19 cellular contexts compared by ENCODE assay signal in genomic region chr19:3340340-3340739, GRCh38. TPM values are rescaled to one million over a fixed set of nuclear protein-coding genes. Genes with fewer than 3 reads are reported as not detected.
A peak's percentile ranks its signal among the peaks of the same experiment; 100 is the strongest.
DNase-seq lines count a peak whose midpoint lies in the region; ATAC-seq, FAIRE-seq and TF ChIP-seq lines count a peak whose summit lies in the region.
"Had no signal": no experiment of that assay in that cellular context is flagged by ENCODE, and none has a peak within 500 bp of the region (broad histone marks: within the 10 kb centered on the region; RNA-seq: fewer than 3 reads in every experiment).

No MANE protein-coding gene starts in this region.

- no peak overlapping the region for H3K4me2 ChIP-seq in A549
- H3K4me2 ChIP-seq in BLaER1 treated with 17β-estradiol and CSF1 and Interleukin-3, amounts not matched to agents 10 nM and 100 nM: peak overlapping the region in 6 of 11 experiments; percentile 3 to 47 (median 30); a peak in 7 of 22 replicates
- H3K4me2 ChIP-seq: KMS-11, SK-N-SH had no signal

- no peaks in the 10 kb centered on the region for H3K36me3 Mint-ChIP-seq in naive thymus-derived CD4-positive, alpha-beta T cell
- H3K36me3 Mint-ChIP-seq in osteocyte (ENCODE audit: unreplicated experiment): no peaks in the 10 kb centered on the region
- H3K36me3 Mint-ChIP-seq: CD4-positive, CD25-positive, alpha-beta regulatory T cell had no signal

- TF ChIP-seq RAD21 in A549 (conservative IDR thresholded peaks at IDR 0.05 in 1 of 2, IDR thresholded peaks at IDR 0.05 in 1 of 2): no peak

- CTCF ChIA-PET in A549 (lab: Yijun Ruan, JAX): interaction anchor here (1.4 to 1.8 kb wide), 4 partner anchors 10 to 133 kb away, joined by 3 to 7 read pairs (median 4); no protein-coding TSS in a partner anchor
- CTCF ChIA-PET in naive thymus-derived CD4-positive, alpha-beta T cell (lab: Charles Lee): interaction anchor here (1.5 kb wide), 1 partner anchor 89 kb away, joined by 5 read pairs; no protein-coding TSS in a partner anchor

- no peak for FAIRE-seq in A549 (lab: Jason Lieb, UNC)
- FAIRE-seq: RCC 7860 had no signal

- TF ChIP-seq CTCF in A549 (IDR thresholded peaks at IDR 0.05): no peak
- no peak for TF ChIP-seq CTCF in ascending aorta (IDR thresholded peaks at IDR 0.05)
- TF ChIP-seq CTCF in osteocyte (IDR thresholded peaks at IDR 0.05): no peak
- TF ChIP-seq CTCF in foreskin keratinocyte (conservative IDR thresholded peaks at IDR 0.05): no peak

- no peaks in the 10 kb centered on the region for H3K9me3 ChIP-seq in A549
- no peaks in the 10 kb centered on the region for H3K9me3 ChIP-seq in BLaER1 treated with 17β-estradiol and CSF1 and Interleukin-3, amounts not matched to agents 10 nM and 100 nM (replicated peaks in 1 of 11)
- H3K9me3 ChIP-seq in ascending aorta: no peaks in the 10 kb centered on the region
- H3K9me3 ChIP-seq in naive thymus-derived CD4-positive, alpha-beta T cell (ENCODE audit: control insufficient read depth in 2 of 3, low read length in 3 of 3): no peaks in the 10 kb centered on the region
- H3K9me3 ChIP-seq: SK-N-SH had no signal

- no peaks in the 10 kb centered on the region for H3K36me3 ChIP-seq in BLaER1 treated with 17β-estradiol and CSF1 and Interleukin-3, amounts not matched to agents 10 nM and 100 nM
- no peaks in the 10 kb centered on the region for H3K36me3 ChIP-seq in ascending aorta
- no peaks in the 10 kb centered on the region for H3K36me3 ChIP-seq in naive thymus-derived CD4-positive, alpha-beta T cell (ENCODE audit: control insufficient read depth in 2 of 3, insufficient read depth in 3 of 3, low read length in 3 of 3)

- TF ChIP-seq POLR2A in A549 (IDR thresholded peaks at IDR 0.05; ENCODE audit: low read length): no peak

- H3K9me3 Mint-ChIP-seq in naive thymus-derived CD4-positive, alpha-beta T cell: no peaks in the 10 kb centered on the region
- no peaks in the 10 kb centered on the region for H3K9me3 Mint-ChIP-seq in osteocyte (ENCODE audit: unreplicated experiment)
- H3K9me3 Mint-ChIP-seq: CD4-positive, CD25-positive, alpha-beta regulatory T cell had no signal

- peak overlapping the region in 2 of 11 experiments; percentile 13 to 25; a peak in 2 of 22 replicates for H3K9ac ChIP-seq in BLaER1 treated with 17β-estradiol and CSF1 and Interleukin-3, amounts not matched to agents 10 nM and 100 nM
- H3K9ac ChIP-seq: KMS-11, SK-N-SH had no signal

- TF ChIP-seq EP300 in A549 (IDR thresholded peaks at IDR 0.05): no peak

- H3K27me3 ChIP-seq in BLaER1 treated with 17β-estradiol and CSF1 and Interleukin-3, amounts not matched to agents 10 nM and 100 nM: no peaks in the 10 kb centered on the region
- H3K27me3 ChIP-seq in ascending aorta: no peaks in the 10 kb centered on the region
- H3K27me3 ChIP-seq in naive thymus-derived CD4-positive, alpha-beta T cell (ENCODE audit: control insufficient read depth in 2 of 2, insufficient read depth in 2 of 2, low read length in 2 of 2): no peaks in the 10 kb centered on the region
- H3K27me3 ChIP-seq in foreskin keratinocyte: peaks cover 4% of the 10 kb centered on the region

- intact Hi-C loops in ascending aorta (cut with DNase I): no loop called here
- intact Hi-C loops in naive thymus-derived CD4-positive, alpha-beta T cell (cut with micrococcal nuclease): no loop called here

- POLR2A ChIA-PET in A549 (lab: Yijun Ruan, JAX): no interaction called here
- POLR2A ChIA-PET in naive thymus-derived CD4-positive, alpha-beta T cell (lab: Charles Lee): interaction anchor here (1.3 kb wide), 1 partner anchor 422 kb away, joined by 3 read pairs; the partner anchor contains the start of gene MRPL54

- WGBS in A549 (ENCODE audit: missing lambda C conversion rate): 95% methylated on average over 6 of the region's 11 CpGs

- peaks cover 4 to 26% (median 11%) of the 10 kb centered on the region in 7 donors for H3K4me1 Mint-ChIP-seq in naive thymus-derived CD4-positive, alpha-beta T cell
- peaks cover 26% of the 10 kb centered on the region for H3K4me1 Mint-ChIP-seq in osteocyte (ENCODE audit: unreplicated experiment)

- H3K4me1 ChIP-seq in A549 (peaks cover 47% of the 10 kb centered on the region), ascending aorta (peaks cover 25 to 55% of the 10 kb centered on the region in 2 donors), foreskin keratinocyte (no peaks in the 10 kb centered on the region)
- peaks cover 47 to 88% (median 81%) of the 10 kb centered on the region in 10 experiments for H3K4me1 ChIP-seq in BLaER1 treated with 17β-estradiol and CSF1 and Interleukin-3, amounts not matched to agents 10 nM and 100 nM
- H3K4me1 ChIP-seq in naive thymus-derived CD4-positive, alpha-beta T cell (ENCODE audit: control insufficient read depth in 2 of 2, insufficient read depth in 2 of 2, low read length in 2 of 2): peaks cover 8 to 13% of the 10 kb centered on the region in 2 donors

- peak overlapping the region in 1 of 10 donors; percentile 40 for H3K4me3 Mint-ChIP-seq in naive thymus-derived CD4-positive, alpha-beta T cell
- no peak overlapping the region for H3K4me3 Mint-ChIP-seq in osteocyte (ENCODE audit: unreplicated experiment)

- peak overlapping the region in 5 of 9 donors; percentile 12 to 74 (median 38) for H3K27ac Mint-ChIP-seq in naive thymus-derived CD4-positive, alpha-beta T cell
- H3K27ac Mint-ChIP-seq in osteocyte (ENCODE audit: unreplicated experiment): no peak overlapping the region

- DNase-seq in A549 (ENCODE audit: low read depth in 1 of 2, low spot score in 1 of 2) (no peak), ascending aorta (ENCODE audit: low spot score in 2 of 2) (no peak), SHP77 (lab: John Stamatoyannopoulos, UW) (no peak), osteocyte (ENCODE audit: extremely low spot score, unreplicated experiment) (no peak), NCI-H526 treated with DMSO at 0.1 percent for 48 hours (lab: John Stamatoyannopoulos, UW) (no peak), foreskin keratinocyte (no peak)
- DNase-seq in naive thymus-derived CD4-positive, alpha-beta T cell: no peak
- DNase-seq: CD4-positive, CD25-positive, alpha-beta regulatory T cell; COR-L47; DMS 273 treated with DMSO at 0.1 percent for 48 hours; GF-D8; NCI-H1417 treated with DMSO at 0.1 percent for 48 hours; NCI-H1930; NK-92 treated with Interleukin-12 subunit alpha and Interleukin-12 subunit beta, amount 100 ng/mL, for 24 hours; SHP77 treated with DMSO at 0.1 percent for 48 hours; SK-N-SH had no signal

- peak overlapping the region; percentile 27 to 41; a peak in 3 of 6 replicates for H3K27ac ChIP-seq in A549
- H3K27ac ChIP-seq in BLaER1 treated with 17β-estradiol and CSF1 and Interleukin-3, amounts not matched to agents 10 nM and 100 nM: peak overlapping the region in 5 of 11 experiments; percentile 1 to 76 (median 28); a peak in 5 of 22 replicates
- H3K27ac ChIP-seq in ascending aorta: peak overlapping the region; percentile 8 to 11
- no peak overlapping the region for H3K27ac ChIP-seq in naive thymus-derived CD4-positive, alpha-beta T cell (ENCODE audit: low read depth, low read length)
- no peak overlapping the region for H3K27ac ChIP-seq in foreskin keratinocyte
- H3K27ac ChIP-seq: KMS-11 had no signal

- ATAC-seq in A549: no peak
- ATAC-seq in naive thymus-derived CD4-positive, alpha-beta T cell: no peak
- no peak for ATAC-seq in foreskin keratinocyte

- no peaks in the 10 kb centered on the region for H3K27me3 Mint-ChIP-seq in naive thymus-derived CD4-positive, alpha-beta T cell
- H3K27me3 Mint-ChIP-seq in osteocyte (ENCODE audit: unreplicated experiment): no peaks in the 10 kb centered on the region
- H3K27me3 Mint-ChIP-seq: CD4-positive, CD25-positive, alpha-beta regulatory T cell had no signal

- H3K4me3 ChIP-seq in A549: no peak overlapping the region
- no peak overlapping the region for H3K4me3 ChIP-seq in BLaER1 treated with 17β-estradiol and CSF1 and Interleukin-3, amounts not matched to agents 10 nM and 100 nM
- no peak overlapping the region for H3K4me3 ChIP-seq in ascending aorta
- H3K4me3 ChIP-seq in naive thymus-derived CD4-positive, alpha-beta T cell (ENCODE audit: low read length): no peak overlapping the region

- H4K20me1 ChIP-seq in BLaER1 treated with 17β-estradiol and CSF1 and Interleukin-3, amounts not matched to agents 10 nM and 100 nM: no peaks in the 10 kb centered on the region

TF ChIP-seq in A549, 52 proteins besides CTCF, POLR2A, EP300 and RAD21 (continues in another document):
- no peak for TF ChIP-seq EHMT2 (IDR thresholded peaks at IDR 0.05; ENCODE audit: low read depth)
- TF ChIP-seq HMGXB4 (CRISPR knock-in tag; IDR thresholded peaks at IDR 0.05; ENCODE audit: borderline replicate concordance): no peak
- TF ChIP-seq HDAC2 (IDR thresholded peaks at IDR 0.05): no peak
- no peak for TF ChIP-seq RNF2 (IDR thresholded peaks at IDR 0.05; ENCODE audit: borderline replicate concordance, low read depth)
- no peak for TF ChIP-seq USF2 (IDR thresholded peaks at IDR 0.05)

RNA-seq across cellular contexts. Expression of gene NFIC, which starts 26.0 kb away (rescaled TPM):
- 2.6 and 4.7 TPM in 2 replicates for polyA plus RNA-seq in A549 (2011; rRNA removed)
- polyA plus RNA-seq in A549 (2012; cell fraction: cytosol; rRNA removed): 8.9 and 14.2 TPM in 2 replicates
- polyA plus RNA-seq in A549 (2012; cell fraction: nucleus; rRNA removed): 20.1 and 22.9 TPM in 2 replicates
- polyA plus RNA-seq in A549 (2017; fragmentation: RNase III; extraction: RNeasy Plus Mini Kit Qiagen cat#74134 plus additional on column Dnase treatment): 34.6 to 36.4 TPM (median 34.9 TPM) in 3 replicates
- polyA minus RNA-seq in A549 (2011; rRNA and poly(A)+ RNA removed): 10.5 and 14.6 TPM in 2 replicates
- 194 TPM for total RNA-seq in ascending aorta
- total RNA-seq in naive thymus-derived CD4-positive, alpha-beta T cell: 10 to 100 TPM; 15.0 to 35.2 (median 33.1) TPM
- 10 to 100 TPM; 12.2 to 24.6 TPM for polyA plus RNA-seq in naive thymus-derived CD4-positive, alpha-beta T cell
- 61.4 and 63.8 TPM in 2 replicates for total RNA-seq in osteocyte
- 43.6 and 45.1 TPM in 2 replicates for total RNA-seq in foreskin keratinocyte
- 17.7 and 20.3 TPM in 2 replicates for polyA plus RNA-seq in foreskin keratinocyte

Comparison
In these comparisons a context has a peak if more than half of its experiments do, and no peak if none do; other contexts are left out.
1. H3K27ac ChIP-seq: peak in A549 (2 of 2) and ascending aorta (2 of 2); none in naive thymus-derived CD4-positive, alpha-beta T cell (single experiment) and foreskin keratinocyte (single experiment).